Comparison of ENCODE assay signal across 28 cellular contexts in the genomic region with DNA sequence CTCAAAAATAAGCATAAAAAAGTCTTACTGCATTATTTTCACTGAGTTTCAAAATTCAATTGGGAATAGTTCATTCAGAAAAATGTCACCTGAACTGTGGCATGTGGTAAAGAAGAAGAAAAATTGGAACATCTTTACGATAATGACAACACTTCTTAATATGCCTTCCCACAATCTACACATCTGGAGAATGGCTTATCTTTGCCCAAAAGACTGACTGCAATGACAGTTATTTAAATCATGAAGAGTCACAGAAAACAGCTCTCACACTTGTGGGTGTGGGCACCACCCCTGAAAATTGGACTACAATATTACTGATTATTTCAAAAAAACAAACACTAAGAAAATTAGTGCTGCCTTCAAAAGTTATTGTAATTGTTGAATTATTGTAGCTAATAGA.
"Had no signal": no experiment of that assay in that cellular context is flagged by ENCODE, and none has a peak within 500 bp of the region (broad histone marks: within the 10 kb centered on the region; RNA-seq: fewer than 3 reads in every experiment).

No MANE protein-coding gene starts in this region.

- H3K4me3 ChIP-seq: neural progenitor cell, ovary, psoas muscle, right lobe of liver, sigmoid colon, stomach, thoracic aorta, thyroid gland, tibial nerve, upper lobe of right lung, uterus had no signal

- H3K9ac ChIP-seq: neural progenitor cell, parathyroid adenoma had no signal

- DNase-seq: natural killer cell; occipital lobe; ovary; posterior cingulate gyrus; psoas muscle; right cardiac atrium; right lobe of liver; sigmoid colon; small intestine; stimulated activated CD4-positive, alpha-beta T cell treated with anti-CD3 and anti-CD28 coated beads, Interleukin-15, amount 100 ng/mL, for 24 hours; stimulated activated CD4-positive, alpha-beta T cell treated with anti-CD3 and anti-CD28 coated beads, Interleukin-2, amount 100 ng/mL, for 24 hours; stimulated activated CD4-positive, alpha-beta T cell treated with anti-CD3 and anti-CD28 coated beads, Interleukin-2, amount 100 ng/mL, for 48 hours; stimulated activated CD4-positive, alpha-beta T cell treated with anti-CD3 and anti-CD28 coated beads, Interleukin-4, amount 100 ng/mL, for 24 hours; stimulated activated naive B cell treated with anti-CD40 and anti-IgM and Interleukin-4, amounts not matched to agents 10 μg/mL and 1 μg/mL and 100 μg/mL, for 72 hours; stimulated activated naive CD4-positive, alpha-beta T cell treated with Interleukin-2 at 50 U/mL for 16 hours; stomach; thyroid gland; upper lobe of right lung; uterus had no signal

- FAIRE-seq: small intestine had no signal

- H3K9me3 Mint-ChIP-seq: natural killer cell; nephron; neural progenitor cell; stimulated activated effector memory CD8-positive, alpha-beta T cell treated with anti-CD3 and anti-CD28 coated beads, Interleukin-12 subunit alpha, Interleukin-12 subunit beta, amount 100 ng/mL, for 72 hours; stimulated activated naive B cell treated with anti-CD40 and anti-IgM and Interleukin-4, amounts not matched to agents 10 μg/mL and 1 μg/mL and 100 μg/mL, for 72 hours; stimulated activated naive CD8-positive, alpha-beta T cell treated with anti-CD3 and anti-CD28 coated beads, Interleukin-15, Interleukin-2, amounts not matched to agents 100 ng/mL and 50 ng/mL, for 24 hours; type B pancreatic cell had no signal

- H3K27me3 Mint-ChIP-seq: progenitor cell of endocrine pancreas; stimulated activated naive B cell treated with anti-CD40 and anti-IgM and Interleukin-4, amounts not matched to agents 10 μg/mL and 1 μg/mL and 100 μg/mL, for 72 hours; stimulated activated naive CD8-positive, alpha-beta T cell treated with anti-CD3 and anti-CD28 coated beads, Interleukin-15, Interleukin-2, amounts not matched to agents 100 ng/mL and 50 ng/mL, for 24 hours; type B pancreatic cell had no signal

- H3K36me3 ChIP-seq: ovary, thyroid gland, uterus had no signal

- H3K4me1 Mint-ChIP-seq: natural killer cell; nephron; neural progenitor cell; stimulated activated effector memory CD8-positive, alpha-beta T cell treated with anti-CD3 and anti-CD28 coated beads, Interleukin-12 subunit alpha, Interleukin-12 subunit beta, amount 100 ng/mL, for 72 hours; stimulated activated naive B cell treated with anti-CD40 and anti-IgM and Interleukin-4, amounts not matched to agents 10 μg/mL and 1 μg/mL and 100 μg/mL, for 72 hours had no signal

- H3K27ac ChIP-seq: neural progenitor cell, ovary, parathyroid adenoma, psoas muscle, right lobe of liver, sigmoid colon, stomach, thoracic aorta, thyroid gland, tibial nerve, upper lobe of right lung, uterus had no signal

- H3K4me1 ChIP-seq: neural progenitor cell, parathyroid adenoma, psoas muscle, right lobe of liver, sigmoid colon, stomach, thyroid gland, tibial nerve, upper lobe of right lung, uterus had no signal

- H3K36me3 Mint-ChIP-seq: natural killer cell had no signal

- H3K4me2 ChIP-seq: neural progenitor cell had no signal

- H3K9me3 ChIP-seq: ovary, psoas muscle, right lobe of liver, sigmoid colon, stomach, thoracic aorta, thyroid gland, tibial nerve, upper lobe of right lung, uterus had no signal

- H3K4me3 Mint-ChIP-seq: natural killer cell; nephron; neural progenitor cell; stimulated activated effector memory CD8-positive, alpha-beta T cell treated with anti-CD3 and anti-CD28 coated beads, Interleukin-12 subunit alpha, Interleukin-12 subunit beta, amount 100 ng/mL, for 72 hours; stimulated activated naive B cell treated with anti-CD40 and anti-IgM and Interleukin-4, amounts not matched to agents 10 μg/mL and 1 μg/mL and 100 μg/mL, for 72 hours; stimulated activated naive CD8-positive, alpha-beta T cell treated with anti-CD3 and anti-CD28 coated beads, Interleukin-15, Interleukin-2, amounts not matched to agents 100 ng/mL and 50 ng/mL, for 24 hours; type B pancreatic cell had no signal

- H3K27ac Mint-ChIP-seq: natural killer cell; nephron; neural progenitor cell; stimulated activated effector memory CD8-positive, alpha-beta T cell treated with anti-CD3 and anti-CD28 coated beads, Interleukin-12 subunit alpha, Interleukin-12 subunit beta, amount 100 ng/mL, for 72 hours; stimulated activated naive B cell treated with anti-CD40 and anti-IgM and Interleukin-4, amounts not matched to agents 10 μg/mL and 1 μg/mL and 100 μg/mL, for 72 hours; stimulated activated naive CD8-positive, alpha-beta T cell treated with anti-CD3 and anti-CD28 coated beads, Interleukin-15, Interleukin-2, amounts not matched to agents 100 ng/mL and 50 ng/mL, for 24 hours; type B pancreatic cell had no signal

- H2AFZ ChIP-seq: neural progenitor cell, parathyroid adenoma had no signal

- H3K27me3 ChIP-seq: neural progenitor cell, ovary, right lobe of liver, sigmoid colon, stomach, thyroid gland, tibial nerve, upper lobe of right lung, uterus had no signal

- H3K79me2 ChIP-seq: parathyroid adenoma had no signal

- ATAC-seq: natural killer cell; psoas muscle; right cardiac atrium; right lobe of liver; stimulated activated effector memory CD8-positive, alpha-beta T cell treated with anti-CD3 and anti-CD28 coated beads, Interleukin-12 subunit alpha, Interleukin-12 subunit beta, amount 100 ng/mL, for 72 hours; stimulated activated naive B cell treated with anti-CD40 and anti-IgM and Interleukin-4, amounts not matched to agents 10 μg/mL and 1 μg/mL and 100 μg/mL, for 72 hours; upper lobe of right lung had no signal
